Comparison of ENCODE assay signal across 26 cellular contexts in genomic region chr5:103565711-103566110, GRCh38.
"Had no signal": no experiment of that assay in that cellular context is flagged by ENCODE, and none has a peak within 500 bp of the region (broad histone marks: within the 10 kb centered on the region; RNA-seq: fewer than 3 reads in every experiment).

No MANE protein-coding gene starts in this region.

- H3K4me1 ChIP-seq: ascending aorta had no signal

- H3K27me3 ChIP-seq: adrenal gland, ascending aorta, brain microvascular endothelial cell, testis, vagina had no signal

- H3K27ac ChIP-seq: adrenal gland, ascending aorta, brain microvascular endothelial cell, left ventricle myocardium inferior, testis, vagina had no signal

- H3K36me3 ChIP-seq: adrenal gland, ascending aorta, brain microvascular endothelial cell, left ventricle myocardium inferior, vagina had no signal

- DNase-seq: activated CD4-positive, alpha-beta T cell treated with anti-CD3 and anti-CD28 coated beads for 1 hour; activated CD4-positive, alpha-beta T cell treated with anti-CD3 and anti-CD28 coated beads, Interleukin-2, amount 50 U/mL, for 1 hour; activated CD8-positive, alpha-beta T cell treated with anti-CD3 and anti-CD28 coated beads, Interleukin-2, amount 10 ng/mL, durations not matched to agents 7 days and 5 days; activated gamma-delta T cell treated with Interleukin-2 at 50 U/mL for 16 hours; activated T-cell treated with anti-CD3 and anti-CD28 coated beads, Interleukin-2, amount 50 U/mL, for 1 hour; adrenal gland; brain microvascular endothelial cell; caudate nucleus; dermis blood vessel endothelial cell; effector memory CD4-positive, alpha-beta T cell; foreskin melanocyte; immature natural killer cell; kidney glomerular epithelial cell; left ventricle myocardium inferior; occipital lobe; stimulated activated CD4-positive, alpha-beta T cell treated with anti-CD3 and anti-CD28 coated beads, Interleukin-15, amount 100 ng/mL, for 24 hours; stimulated activated naive CD4-positive, alpha-beta T cell; testis had no signal

- H3K4me3 ChIP-seq: adrenal gland, ascending aorta, left ventricle myocardium inferior, smooth muscle cell, testis, vagina had no signal

- H3K27me3 Mint-ChIP-seq: type B pancreatic cell had no signal

- H3K4me2 ChIP-seq: smooth muscle cell had no signal

- H3K9me3 ChIP-seq: adrenal gland, ascending aorta, testis, vagina had no signal

- ATAC-seq: activated CD8-positive, alpha-beta T cell treated with anti-CD3 and anti-CD28 coated beads, Interleukin-2, amount 10 ng/mL, durations not matched to agents 7 days and 5 days; natural killer cell treated with Interleukin-12 subunit alpha and Interleukin-12 subunit beta and Interleukin-15 and Interleukin-18, amount 100 ng/mL, for 72 hours; sciatic nerve had no signal

- H3K9me3 Mint-ChIP-seq: activated naive CD4-positive, alpha-beta T cell treated with anti-CD3 and anti-CD28 coated beads, Interleukin-2, amount 50 U/mL, for 24 hours; immature natural killer cell; natural killer cell treated with Interleukin-12 subunit alpha and Interleukin-12 subunit beta and Interleukin-15 and Interleukin-18, amount 100 ng/mL, for 72 hours; type B pancreatic cell had no signal

- H3K27ac Mint-ChIP-seq: activated CD8-positive, alpha-beta T cell treated with anti-CD3 and anti-CD28 coated beads, Interleukin-2, amount 10 ng/mL, durations not matched to agents 7 days and 5 days; activated naive CD4-positive, alpha-beta T cell treated with anti-CD3 and anti-CD28 coated beads, Interleukin-2, amount 50 U/mL, for 24 hours; mesothelial cell of epicardium; natural killer cell treated with Interleukin-12 subunit alpha and Interleukin-12 subunit beta and Interleukin-15 and Interleukin-18, amount 100 ng/mL, for 72 hours; type B pancreatic cell had no signal

- H3K36me3 Mint-ChIP-seq: activated naive CD4-positive, alpha-beta T cell treated with anti-CD3 and anti-CD28 coated beads, Interleukin-2, amount 50 U/mL, for 24 hours; immature natural killer cell; mesothelial cell of epicardium; natural killer cell treated with Interleukin-12 subunit alpha and Interleukin-12 subunit beta and Interleukin-15 and Interleukin-18, amount 100 ng/mL, for 72 hours; type B pancreatic cell had no signal

- H3K4me3 Mint-ChIP-seq: activated CD8-positive, alpha-beta T cell treated with anti-CD3 and anti-CD28 coated beads, Interleukin-2, amount 10 ng/mL, durations not matched to agents 7 days and 5 days; activated naive CD4-positive, alpha-beta T cell treated with anti-CD3 and anti-CD28 coated beads, Interleukin-2, amount 50 U/mL, for 24 hours; immature natural killer cell; mesothelial cell of epicardium; natural killer cell treated with Interleukin-12 subunit alpha and Interleukin-12 subunit beta and Interleukin-15 and Interleukin-18, amount 100 ng/mL, for 72 hours; type B pancreatic cell had no signal
